Comparison of ENCODE assay signal across 16 cellular contexts in genomic region chr15:38695249-38696119, GRCh38.
DNase-seq lines count a peak whose midpoint lies in the region; FAIRE-seq and TF ChIP-seq lines count a peak whose summit lies in the region.
"Had no signal": no experiment of that assay in that cellular context is flagged by ENCODE, and none has a peak within 500 bp of the region (broad histone marks: within the 10 kb centered on the region; RNA-seq: fewer than 3 reads in every experiment).

No MANE protein-coding gene starts in this region.

- H3K4me1 ChIP-seq in BE2C (peaks cover 9% of the 10 kb centered on the region; the same call in 1 of the 2 replicates), OCI-LY7 (ENCODE audit: insufficient read depth, low read length, poor library complexity, severe bottlenecking) (peaks cover 6% of the 10 kb centered on the region), astrocyte (ENCODE audit: insufficient read depth, low read length) (peaks cover 9% of the 10 kb centered on the region)
- H3K4me1 ChIP-seq in CD8-positive, alpha-beta memory T cell (ENCODE audit: insufficient read depth, low read length): peaks cover 58% of the 10 kb centered on the region

- no peak for FAIRE-seq in astrocyte (lab: Jason Lieb, UNC)
- FAIRE-seq: colon had no signal

- peak overlapping the region in 6 of 7 donors; percentile 13 to 70 (median 64) for H3K4me3 Mint-ChIP-seq in CD8-positive, alpha-beta memory T cell
- no peak overlapping the region for H3K4me3 Mint-ChIP-seq in astrocyte (ENCODE audit: unreplicated experiment)
- H3K4me3 Mint-ChIP-seq: activated B cell treated with CpG ODN at 0.5 μM for 24 hours, nephron progenitor cell had no signal

- intact Hi-C loops in OCI-LY7 (cut with micrococcal nuclease; ENCODE audit: unreplicated experiment): loop anchor here (5.0 kb wide), 1 partner anchor 138 kb away; no protein-coding TSS in a partner anchor

- H3K27ac ChIP-seq in CD8-positive, alpha-beta memory T cell (ENCODE audit: low read depth, low read length): peak overlapping the region; percentile 21
- H3K27ac ChIP-seq in OCI-LY7 (ENCODE audit: low read depth, low read length, poor library complexity, severe bottlenecking) (no peak overlapping the region), astrocyte (ENCODE audit: low read depth, low read length) (no peak overlapping the region)
- H3K27ac ChIP-seq: ascending aorta had no signal

- H3K27me3 Mint-ChIP-seq in CD8-positive, alpha-beta memory T cell: no peaks in the 10 kb centered on the region
- H3K27me3 Mint-ChIP-seq in astrocyte (ENCODE audit: low read depth, unreplicated experiment): peaks cover 2% of the 10 kb centered on the region
- H3K27me3 Mint-ChIP-seq: activated B cell treated with CpG ODN at 0.5 μM for 24 hours had no signal

- no peaks in the 10 kb centered on the region for H3K36me3 Mint-ChIP-seq in CD8-positive, alpha-beta memory T cell
- H3K36me3 Mint-ChIP-seq in astrocyte (ENCODE audit: low read depth, unreplicated experiment): no peaks in the 10 kb centered on the region

- H3K27ac Mint-ChIP-seq in CD8-positive, alpha-beta memory T cell: peak overlapping the region; percentile 52 to 93 (median 82)
- H3K27ac Mint-ChIP-seq in astrocyte (ENCODE audit: unreplicated experiment): peak overlapping the region; percentile 53
- H3K27ac Mint-ChIP-seq: activated B cell treated with CpG ODN at 0.5 μM for 24 hours, nephron progenitor cell had no signal

- H3K27me3 ChIP-seq in BE2C (no peaks in the 10 kb centered on the region), astrocyte (ENCODE audit: insufficient read depth, low read length) (no peaks in the 10 kb centered on the region)
- H3K27me3 ChIP-seq in CD8-positive, alpha-beta memory T cell (ENCODE audit: insufficient read depth, low read length, poor library complexity, severe bottlenecking): no peaks in the 10 kb centered on the region
- H3K27me3 ChIP-seq: ascending aorta, MG63 had no signal

- POLR2A ChIA-PET in CD8-positive, alpha-beta memory T cell (lab: Charles Lee): interaction anchor here (1.0 kb wide), 1 partner anchor 44 kb away, joined by 3 read pairs; no protein-coding TSS in a partner anchor
- POLR2A ChIA-PET in OCI-LY7 (lab: Charles Lee): no interaction called here

- H3K4me2 ChIP-seq in OCI-LY7 (ENCODE audit: low read length) (no peak overlapping the region), astrocyte (ENCODE audit: low read length) (no peak overlapping the region)

- H3K4me3 ChIP-seq in BE2C (ENCODE audit: low read depth, low read length) (no peak overlapping the region), OCI-LY7 (ENCODE audit: low read depth, low read length, poor library complexity, severe bottlenecking) (no peak overlapping the region), astrocyte (ENCODE audit: insufficient read depth, low read depth, low read length) (no peak overlapping the region)
- no peak overlapping the region for H3K4me3 ChIP-seq in CD8-positive, alpha-beta memory T cell (ENCODE audit: low read length)
- H3K4me3 ChIP-seq: ascending aorta, MG63 had no signal

- no peak for TF ChIP-seq CTCF in BE2C (IDR thresholded peaks at IDR 0.05; ENCODE audit: low read depth, low read length)
- no peak for TF ChIP-seq CTCF in OCI-LY7 (conservative IDR thresholded peaks at IDR 0.05; ENCODE audit: low read length)
- TF ChIP-seq CTCF in astrocyte (IDR thresholded peaks at IDR 0.05; ENCODE audit: insufficient read depth, low read depth, low read length): no peak

- no peaks in the 10 kb centered on the region for H3K9me2 ChIP-seq in OCI-LY7 (ENCODE audit: insufficient read depth, low read length)

- DNase-seq in BE2C: peak; percentile 22
- DNase-seq in CD8-positive, alpha-beta memory T cell: no peak
- no peak for DNase-seq in OCI-LY7 (ENCODE audit: low spot score)
- DNase-seq in astrocyte (ENCODE audit: low read depth): no peak
- DNase-seq in NCI-H2107 treated with DMSO at 0.1 percent for 48 hours (lab: John Stamatoyannopoulos, UW; ENCODE audit: unreplicated experiment): no peak
- no peak for DNase-seq in NCI-H146 treated with DMSO at 0.1 percent for 48 hours (lab: John Stamatoyannopoulos, UW; ENCODE audit: unreplicated experiment)
- DNase-seq in retina: no peak
- DNase-seq in NCI-H2107 (lab: John Stamatoyannopoulos, UW): no peak
- DNase-seq: activated B cell treated with CpG ODN at 0.5 μM for 24 hours, HCEC 1CT, MG63, NCI-H2029, NCI-H526, nephron progenitor cell had no signal

- no TSS peak for BruUV-seq in OCI-LY7 (replicated peaks; lab: Mats Ljungman, UMichigan)

- H3K9me3 ChIP-seq in BE2C (no peaks in the 10 kb centered on the region), OCI-LY7 (ENCODE audit: low read length) (no peaks in the 10 kb centered on the region), astrocyte (ENCODE audit: insufficient read depth, low read depth, low read length) (no peaks in the 10 kb centered on the region)
- H3K9me3 ChIP-seq in CD8-positive, alpha-beta memory T cell (ENCODE audit: low read length): no peaks in the 10 kb centered on the region
- H3K9me3 ChIP-seq: ascending aorta, MG63 had no signal

- CTCF ChIA-PET in CD8-positive, alpha-beta memory T cell (lab: Charles Lee): interaction anchor here (1.0 to 6.6 kb wide), 12 partner anchors 7 to 1062 kb away, joined by 3 to 116 read pairs (median 7); partner anchors contain the start of gene RASGRP1
- CTCF ChIA-PET in OCI-LY7 (lab: Charles Lee; ENCODE audit: unreplicated experiment): no interaction called here

- H3K79me2 ChIP-seq in OCI-LY7 (ENCODE audit: insufficient read depth, low read depth, low read length): no peaks in the 10 kb centered on the region
- no peaks in the 10 kb centered on the region for H3K79me2 ChIP-seq in astrocyte (ENCODE audit: insufficient read depth, low read length)

- H2AFZ ChIP-seq in OCI-LY7 (ENCODE audit: low read length) (0 out of 2 replicates have a peak overlapping the region, but pooled peaks have one; percentile 7), astrocyte (ENCODE audit: low read depth, low read length) (no peak overlapping the region)

- no peaks in the 10 kb centered on the region for H3K36me3 ChIP-seq in BE2C
- no peaks in the 10 kb centered on the region for H3K36me3 ChIP-seq in CD8-positive, alpha-beta memory T cell (ENCODE audit: insufficient read depth, low read length)
- H3K36me3 ChIP-seq in OCI-LY7 (ENCODE audit: insufficient read depth, low read length): no peaks in the 10 kb centered on the region
- H3K36me3 ChIP-seq in astrocyte (ENCODE audit: insufficient read depth, low read length): no peaks in the 10 kb centered on the region
- H3K36me3 ChIP-seq: ascending aorta, MG63 had no signal

- H4K20me1 ChIP-seq in OCI-LY7 (ENCODE audit: insufficient read depth, low read length) (no peaks in the 10 kb centered on the region), astrocyte (ENCODE audit: insufficient read depth, low read length) (no peaks in the 10 kb centered on the region)

- peaks cover 65 to 82% (median 69%) of the 10 kb centered on the region in 3 donors for H3K4me1 Mint-ChIP-seq in CD8-positive, alpha-beta memory T cell
- peaks cover 5% of the 10 kb centered on the region for H3K4me1 Mint-ChIP-seq in astrocyte (ENCODE audit: low read depth, unreplicated experiment)
- H3K4me1 Mint-ChIP-seq: activated B cell treated with CpG ODN at 0.5 μM for 24 hours had no signal

- H3K9me3 Mint-ChIP-seq in CD8-positive, alpha-beta memory T cell: no peaks in the 10 kb centered on the region
- no peaks in the 10 kb centered on the region for H3K9me3 Mint-ChIP-seq in astrocyte (ENCODE audit: unreplicated experiment)
- H3K9me3 Mint-ChIP-seq: activated B cell treated with CpG ODN at 0.5 μM for 24 hours had no signal

- no peak overlapping the region for H3K9ac ChIP-seq in astrocyte (ENCODE audit: low read length)
